In genomic region chr11:120511116-120511803, GRCh38 we compare ENCODE assay signal across 1 cellular context.
A peak's percentile ranks its signal among the peaks of the same experiment; 100 is the strongest.
TF ChIP-seq lines count a peak whose summit lies in the region.

Gene GRIK4 (plus strand): TSS chr11:120511748. CDS start chr11:120660319, 148,571 bp downstream.

TF ChIP-seq in HEK293, 187 proteins besides CTCF, POLR2A, EP300 and RAD21 (continued from another document):
- TF ChIP-seq PRDM10 (tag by site-specific recombination; IDR thresholded peaks at IDR 0.05) (peak; percentile 29; the same call in 1 of the 2 replicates), ZNF654 (tag by site-specific recombination; IDR thresholded peaks at IDR 0.05; ENCODE audit: low read depth) (peak; percentile 87), ZSCAN30 (tag by site-specific recombination; IDR thresholded peaks at IDR 0.05) (peak; percentile 87; the same call in 1 of the 2 replicates)
TF ChIP-seq in HEK293: peak in this region for 14.
